1 cellular context compared by ENCODE assay signal in the genomic region with DNA sequence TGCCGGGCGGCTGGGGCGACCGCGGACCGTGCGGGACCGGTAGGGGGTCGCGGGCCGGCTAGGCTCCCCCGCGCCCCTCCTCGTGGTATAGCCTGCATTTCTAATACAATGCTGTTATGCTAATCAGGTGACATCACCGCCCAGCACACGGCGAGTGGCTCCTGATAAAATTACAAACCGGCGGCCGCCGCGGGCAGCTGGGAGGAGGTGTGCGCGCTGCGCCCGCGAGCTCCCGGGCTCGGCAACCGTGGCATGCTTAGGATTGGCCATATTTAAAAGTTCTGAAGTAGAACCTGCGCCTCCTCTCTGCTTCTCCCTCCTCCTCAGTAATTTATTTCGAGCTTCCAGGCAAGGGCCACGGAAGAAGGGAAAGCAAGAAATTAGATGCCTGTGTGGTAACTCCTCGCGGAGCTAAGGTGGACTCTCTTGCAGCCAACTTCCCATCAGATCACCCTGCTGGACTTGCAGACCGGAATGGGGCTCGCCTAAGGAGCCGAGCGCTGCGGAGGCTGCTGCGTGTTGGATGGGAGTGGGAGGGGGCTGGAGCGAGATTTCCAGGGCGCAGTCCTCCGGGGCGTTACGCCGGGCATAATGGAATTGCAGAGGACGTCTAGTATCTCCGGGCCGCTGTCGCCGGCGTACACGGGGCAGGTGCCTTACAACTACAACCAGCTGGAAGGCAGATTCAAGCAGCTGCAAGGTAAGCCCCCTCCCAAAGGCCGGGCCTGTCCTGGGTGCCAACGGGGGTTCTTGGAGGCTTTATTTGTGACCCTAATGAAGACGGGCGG.
TF ChIP-seq lines count a peak whose summit lies in the region.

No MANE protein-coding gene starts in this region.

TF ChIP-seq in K562, 482 proteins besides CTCF, POLR2A, EP300 and RAD21 (continued from another document and continues in another):
- TF ChIP-seq, protein P1, sequence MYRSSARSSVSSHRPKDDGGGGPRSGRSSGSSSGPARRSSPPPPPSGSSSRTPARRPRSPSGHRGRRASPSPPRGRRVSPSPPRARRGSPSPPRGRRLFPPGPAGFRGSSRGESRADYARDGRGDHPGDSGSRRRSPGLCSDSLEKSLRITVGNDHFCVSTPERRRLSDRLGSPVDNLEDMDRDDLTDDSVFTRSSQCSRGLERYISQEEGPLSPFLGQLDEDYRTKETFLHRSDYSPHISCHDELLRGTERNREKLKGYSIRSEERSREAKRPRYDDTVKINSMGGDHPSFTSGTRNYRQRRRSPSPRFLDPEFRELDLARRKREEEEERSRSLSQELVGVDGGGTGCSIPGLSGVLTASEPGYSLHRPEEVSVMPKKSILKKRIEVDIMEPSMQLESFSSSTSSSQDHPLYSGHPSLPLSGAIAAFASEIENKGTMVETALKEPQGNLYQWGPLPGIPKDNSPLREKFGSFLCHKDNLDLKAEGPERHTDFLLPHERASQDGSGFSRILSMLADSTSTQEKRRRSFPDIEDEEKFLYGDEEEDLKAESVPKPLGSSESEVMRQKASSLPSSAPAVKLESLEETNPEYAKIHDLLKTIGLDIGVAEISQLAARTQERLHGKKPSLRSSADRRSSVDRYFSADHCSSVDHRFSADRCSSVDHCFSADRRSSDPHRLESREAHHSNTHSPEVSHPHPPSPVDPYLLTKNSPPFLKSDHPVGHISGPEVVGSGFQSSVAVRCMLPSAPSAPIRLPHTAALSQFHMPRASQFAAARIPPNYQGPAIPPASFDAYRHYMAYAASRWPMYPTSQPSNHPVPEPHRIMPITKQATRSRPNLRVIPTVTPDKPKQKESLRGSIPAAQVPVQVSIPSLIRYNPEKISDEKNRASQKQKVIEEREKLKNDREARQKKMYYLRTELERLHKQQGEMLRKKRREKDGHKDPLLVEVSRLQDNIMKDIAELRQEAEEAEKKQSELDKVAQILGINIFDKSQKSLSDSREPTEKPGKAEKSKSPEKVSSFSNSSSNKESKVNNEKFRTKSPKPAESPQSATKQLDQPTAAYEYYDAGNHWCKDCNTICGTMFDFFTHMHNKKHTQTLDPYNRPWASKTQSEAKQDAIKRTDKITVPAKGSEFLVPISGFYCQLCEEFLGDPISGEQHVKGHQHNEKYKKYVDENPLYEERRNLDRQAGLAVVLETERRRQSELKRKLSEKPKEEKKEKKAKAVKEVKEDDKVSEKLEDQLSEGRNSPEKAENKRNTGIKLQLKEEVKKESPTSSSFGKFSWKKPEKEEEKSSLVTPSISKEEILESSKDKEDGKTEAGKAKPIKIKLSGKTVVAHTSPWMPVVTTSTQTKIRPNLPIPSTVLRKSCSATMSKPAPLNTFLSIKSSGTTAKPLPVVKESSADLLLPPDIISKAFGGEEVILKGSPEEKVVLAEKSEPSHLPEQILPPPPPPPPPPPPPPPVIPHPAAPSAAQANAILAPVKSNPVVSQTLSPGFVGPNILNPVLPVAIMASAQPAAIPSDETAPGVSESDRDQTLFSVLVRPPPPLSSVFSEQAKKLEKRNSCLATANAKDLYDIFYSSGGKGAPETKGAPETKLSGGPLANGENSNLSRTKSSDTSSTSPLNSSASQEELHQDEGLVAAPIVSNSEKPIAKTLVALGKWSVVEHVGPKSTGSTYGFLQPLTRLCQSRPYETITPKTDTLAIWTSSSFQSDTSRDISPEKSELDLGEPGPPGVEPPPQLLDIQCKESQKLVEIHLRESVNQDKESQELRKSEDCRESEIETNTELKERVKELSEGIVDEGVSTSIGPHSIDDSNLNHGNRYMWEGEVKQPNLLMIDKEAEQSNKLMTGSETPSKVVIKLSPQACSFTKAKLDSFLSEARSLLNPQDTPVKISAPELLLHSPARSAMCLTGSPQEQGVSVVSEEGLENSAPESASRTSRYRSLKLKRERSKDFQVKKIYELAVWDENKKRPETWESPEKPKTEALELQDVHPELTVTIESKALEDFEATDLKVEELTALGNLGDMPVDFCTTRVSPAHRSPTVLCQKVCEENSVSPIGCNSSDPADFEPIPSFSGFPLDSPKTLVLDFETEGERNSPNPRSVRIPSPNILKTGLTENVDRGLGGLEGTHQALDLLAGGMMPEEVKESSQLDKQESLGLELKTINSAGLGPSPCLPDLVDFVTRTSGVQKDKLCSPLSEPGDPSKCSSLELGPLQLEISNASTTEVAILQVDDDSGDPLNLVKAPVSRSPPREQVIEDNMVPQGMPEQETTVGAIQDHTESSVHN (IDR thresholded peaks at IDR 0.05; ENCODE audit: borderline replicate concordance in 1 of 2, low read depth in 1 of 2) = no peak
- no peak for TF ChIP-seq ZC3H8 (IDR thresholded peaks at IDR 0.05)
- 0 out of 2 replicates have a peak, but pooled peaks have one; percentile 1 for TF ChIP-seq CREB1 (IDR thresholded peaks at IDR 0.05)
- TF ChIP-seq CREB1 (CRISPR knock-in tag; IDR thresholded peaks at IDR 0.05) = peak; percentile 35; the same call in 1 of the 2 replicates
- TF ChIP-seq FOXP1 (CRISPR knock-in tag; IDR thresholded peaks at IDR 0.05) = no peak
- TF ChIP-seq TCFL5 (CRISPR knock-in tag; conservative IDR thresholded peaks at IDR 0.05) = no peak
- TF ChIP-seq ZKSCAN1 (IDR thresholded peaks at IDR 0.05; ENCODE audit: low read depth, low read length) = no peak
- TF ChIP-seq, protein P2, sequence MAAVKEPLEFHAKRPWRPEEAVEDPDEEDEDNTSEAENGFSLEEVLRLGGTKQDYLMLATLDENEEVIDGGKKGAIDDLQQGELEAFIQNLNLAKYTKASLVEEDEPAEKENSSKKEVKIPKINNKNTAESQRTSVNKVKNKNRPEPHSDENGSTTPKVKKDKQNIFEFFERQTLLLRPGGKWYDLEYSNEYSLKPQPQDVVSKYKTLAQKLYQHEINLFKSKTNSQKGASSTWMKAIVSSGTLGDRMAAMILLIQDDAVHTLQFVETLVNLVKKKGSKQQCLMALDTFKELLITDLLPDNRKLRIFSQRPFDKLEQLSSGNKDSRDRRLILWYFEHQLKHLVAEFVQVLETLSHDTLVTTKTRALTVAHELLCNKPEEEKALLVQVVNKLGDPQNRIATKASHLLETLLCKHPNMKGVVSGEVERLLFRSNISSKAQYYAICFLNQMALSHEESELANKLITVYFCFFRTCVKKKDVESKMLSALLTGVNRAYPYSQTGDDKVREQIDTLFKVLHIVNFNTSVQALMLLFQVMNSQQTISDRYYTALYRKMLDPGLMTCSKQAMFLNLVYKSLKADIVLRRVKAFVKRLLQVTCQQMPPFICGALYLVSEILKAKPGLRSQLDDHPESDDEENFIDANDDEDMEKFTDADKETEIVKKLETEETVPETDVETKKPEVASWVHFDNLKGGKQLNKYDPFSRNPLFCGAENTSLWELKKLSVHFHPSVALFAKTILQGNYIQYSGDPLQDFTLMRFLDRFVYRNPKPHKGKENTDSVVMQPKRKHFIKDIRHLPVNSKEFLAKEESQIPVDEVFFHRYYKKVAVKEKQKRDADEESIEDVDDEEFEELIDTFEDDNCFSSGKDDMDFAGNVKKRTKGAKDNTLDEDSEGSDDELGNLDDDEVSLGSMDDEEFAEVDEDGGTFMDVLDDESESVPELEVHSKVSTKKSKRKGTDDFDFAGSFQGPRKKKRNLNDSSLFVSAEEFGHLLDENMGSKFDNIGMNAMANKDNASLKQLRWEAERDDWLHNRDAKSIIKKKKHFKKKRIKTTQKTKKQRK (IDR thresholded peaks at IDR 0.05; ENCODE audit: borderline replicate concordance, low read depth, low read length) = no peak
- TF ChIP-seq, protein P3, sequence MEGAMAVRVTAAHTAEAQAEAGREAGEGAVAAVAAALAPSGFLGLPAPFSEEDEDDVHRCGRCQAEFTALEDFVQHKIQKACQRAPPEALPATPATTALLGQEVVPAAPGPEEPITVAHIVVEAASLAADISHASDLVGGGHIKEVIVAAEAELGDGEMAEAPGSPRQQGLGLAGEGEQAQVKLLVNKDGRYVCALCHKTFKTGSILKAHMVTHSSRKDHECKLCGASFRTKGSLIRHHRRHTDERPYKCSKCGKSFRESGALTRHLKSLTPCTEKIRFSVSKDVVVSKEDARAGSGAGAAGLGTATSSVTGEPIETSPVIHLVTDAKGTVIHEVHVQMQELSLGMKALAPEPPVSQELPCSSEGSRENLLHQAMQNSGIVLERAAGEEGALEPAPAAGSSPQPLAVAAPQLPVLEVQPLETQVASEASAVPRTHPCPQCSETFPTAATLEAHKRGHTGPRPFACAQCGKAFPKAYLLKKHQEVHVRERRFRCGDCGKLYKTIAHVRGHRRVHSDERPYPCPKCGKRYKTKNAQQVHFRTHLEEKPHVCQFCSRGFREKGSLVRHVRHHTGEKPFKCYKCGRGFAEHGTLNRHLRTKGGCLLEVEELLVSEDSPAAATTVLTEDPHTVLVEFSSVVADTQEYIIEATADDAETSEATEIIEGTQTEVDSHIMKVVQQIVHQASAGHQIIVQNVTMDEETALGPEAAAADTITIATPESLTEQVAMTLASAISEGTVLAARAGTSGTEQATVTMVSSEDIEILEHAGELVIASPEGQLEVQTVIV (CRISPR knock-in tag; IDR thresholded peaks at IDR 0.05; ENCODE audit: borderline replicate concordance) = no peak
- TF ChIP-seq ILK (tag; IDR thresholded peaks at IDR 0.05; ENCODE audit: borderline replicate concordance, low read depth) = no peak
- TF ChIP-seq POLR2B (IDR thresholded peaks at IDR 0.05; ENCODE audit: low read depth, partially characterized antibody) = peak; percentile 55
- no peak for TF ChIP-seq ZNF184 (CRISPR knock-in tag; IDR thresholded peaks at IDR 0.05)
- TF ChIP-seq, protein P4, sequence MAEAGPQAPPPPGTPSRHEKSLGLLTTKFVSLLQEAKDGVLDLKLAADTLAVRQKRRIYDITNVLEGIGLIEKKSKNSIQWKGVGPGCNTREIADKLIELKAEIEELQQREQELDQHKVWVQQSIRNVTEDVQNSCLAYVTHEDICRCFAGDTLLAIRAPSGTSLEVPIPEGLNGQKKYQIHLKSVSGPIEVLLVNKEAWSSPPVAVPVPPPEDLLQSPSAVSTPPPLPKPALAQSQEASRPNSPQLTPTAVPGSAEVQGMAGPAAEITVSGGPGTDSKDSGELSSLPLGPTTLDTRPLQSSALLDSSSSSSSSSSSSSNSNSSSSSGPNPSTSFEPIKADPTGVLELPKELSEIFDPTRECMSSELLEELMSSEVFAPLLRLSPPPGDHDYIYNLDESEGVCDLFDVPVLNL (CRISPR knock-in tag; IDR thresholded peaks at IDR 0.05; ENCODE audit: low read depth) = no peak
- TF ChIP-seq, protein P5, sequence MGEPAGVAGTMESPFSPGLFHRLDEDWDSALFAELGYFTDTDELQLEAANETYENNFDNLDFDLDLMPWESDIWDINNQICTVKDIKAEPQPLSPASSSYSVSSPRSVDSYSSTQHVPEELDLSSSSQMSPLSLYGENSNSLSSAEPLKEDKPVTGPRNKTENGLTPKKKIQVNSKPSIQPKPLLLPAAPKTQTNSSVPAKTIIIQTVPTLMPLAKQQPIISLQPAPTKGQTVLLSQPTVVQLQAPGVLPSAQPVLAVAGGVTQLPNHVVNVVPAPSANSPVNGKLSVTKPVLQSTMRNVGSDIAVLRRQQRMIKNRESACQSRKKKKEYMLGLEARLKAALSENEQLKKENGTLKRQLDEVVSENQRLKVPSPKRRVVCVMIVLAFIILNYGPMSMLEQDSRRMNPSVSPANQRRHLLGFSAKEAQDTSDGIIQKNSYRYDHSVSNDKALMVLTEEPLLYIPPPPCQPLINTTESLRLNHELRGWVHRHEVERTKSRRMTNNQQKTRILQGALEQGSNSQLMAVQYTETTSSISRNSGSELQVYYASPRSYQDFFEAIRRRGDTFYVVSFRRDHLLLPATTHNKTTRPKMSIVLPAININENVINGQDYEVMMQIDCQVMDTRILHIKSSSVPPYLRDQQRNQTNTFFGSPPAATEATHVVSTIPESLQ (CRISPR knock-in tag; IDR thresholded peaks at IDR 0.05) = peak; percentile 54; the same call in 1 of the 2 replicates
- TF ChIP-seq GATAD2A (IDR thresholded peaks at IDR 0.05) = no peak
- no peak for TF ChIP-seq SMARCA5 (IDR thresholded peaks at IDR 0.05)
- peak; percentile 36 for TF ChIP-seq TAF9B (IDR thresholded peaks at IDR 0.05; ENCODE audit: partially characterized antibody)
- TF ChIP-seq ZNF830 (CRISPR knock-in tag; IDR thresholded peaks at IDR 0.05) = no peak
- TF ChIP-seq HNRNPH1 (optimal IDR thresholded peaks at IDR 0.05; ENCODE audit: low read depth, low read length) = no peak
- TF ChIP-seq RHOXF2B (CRISPR knock-in tag; conservative IDR thresholded peaks at IDR 0.05) = no peak
- no peak for TF ChIP-seq KLF10 (CRISPR knock-in tag; IDR thresholded peaks at IDR 0.05)
- TF ChIP-seq KDM2B (CRISPR knock-in tag; IDR thresholded peaks at IDR 0.05) = peak; percentile 54; the same call in 1 of the 2 replicates
- TF ChIP-seq ZNF212 (CRISPR knock-in tag; IDR thresholded peaks at IDR 0.05) = no peak
- no peak for TF ChIP-seq SETDB1 (IDR thresholded peaks at IDR 0.05; ENCODE audit: low read length)
- no peak for TF ChIP-seq ZNF124 (CRISPR knock-in tag; IDR thresholded peaks at IDR 0.05)
- no peak for TF ChIP-seq HMG20B (CRISPR knock-in tag; IDR thresholded peaks at IDR 0.05)
- TF ChIP-seq, protein P6, sequence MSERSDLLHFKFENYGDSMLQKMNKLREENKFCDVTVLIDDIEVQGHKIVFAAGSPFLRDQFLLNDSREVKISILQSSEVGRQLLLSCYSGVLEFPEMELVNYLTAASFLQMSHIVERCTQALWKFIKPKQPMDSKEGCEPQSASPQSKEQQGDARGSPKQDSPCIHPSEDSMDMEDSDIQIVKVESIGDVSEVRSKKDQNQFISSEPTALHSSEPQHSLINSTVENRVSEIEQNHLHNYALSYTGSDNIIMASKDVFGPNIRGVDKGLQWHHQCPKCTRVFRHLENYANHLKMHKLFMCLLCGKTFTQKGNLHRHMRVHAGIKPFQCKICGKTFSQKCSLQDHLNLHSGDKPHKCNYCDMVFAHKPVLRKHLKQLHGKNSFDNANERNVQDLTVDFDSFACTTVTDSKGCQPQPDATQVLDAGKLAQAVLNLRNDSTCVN (CRISPR knock-in tag; IDR thresholded peaks at IDR 0.05) = no peak
- no peak for TF ChIP-seq NFYB (IDR thresholded peaks at IDR 0.05; ENCODE audit: extremely low read depth, insufficient read length)
- no peak for TF ChIP-seq ZBED1 (IDR thresholded peaks at IDR 0.05)
- TF ChIP-seq KAT8 (IDR thresholded peaks at IDR 0.05; ENCODE audit: low read depth) = no peak
- no peak for TF ChIP-seq ZNF311 (CRISPR knock-in tag; IDR thresholded peaks at IDR 0.05)
- TF ChIP-seq NR1H2 (CRISPR knock-in tag; IDR thresholded peaks at IDR 0.05) = no peak
- no peak for TF ChIP-seq MED1 (CRISPR knock-in tag; IDR thresholded peaks at IDR 0.05; ENCODE audit: borderline replicate concordance)
